In the genomic region with DNA sequence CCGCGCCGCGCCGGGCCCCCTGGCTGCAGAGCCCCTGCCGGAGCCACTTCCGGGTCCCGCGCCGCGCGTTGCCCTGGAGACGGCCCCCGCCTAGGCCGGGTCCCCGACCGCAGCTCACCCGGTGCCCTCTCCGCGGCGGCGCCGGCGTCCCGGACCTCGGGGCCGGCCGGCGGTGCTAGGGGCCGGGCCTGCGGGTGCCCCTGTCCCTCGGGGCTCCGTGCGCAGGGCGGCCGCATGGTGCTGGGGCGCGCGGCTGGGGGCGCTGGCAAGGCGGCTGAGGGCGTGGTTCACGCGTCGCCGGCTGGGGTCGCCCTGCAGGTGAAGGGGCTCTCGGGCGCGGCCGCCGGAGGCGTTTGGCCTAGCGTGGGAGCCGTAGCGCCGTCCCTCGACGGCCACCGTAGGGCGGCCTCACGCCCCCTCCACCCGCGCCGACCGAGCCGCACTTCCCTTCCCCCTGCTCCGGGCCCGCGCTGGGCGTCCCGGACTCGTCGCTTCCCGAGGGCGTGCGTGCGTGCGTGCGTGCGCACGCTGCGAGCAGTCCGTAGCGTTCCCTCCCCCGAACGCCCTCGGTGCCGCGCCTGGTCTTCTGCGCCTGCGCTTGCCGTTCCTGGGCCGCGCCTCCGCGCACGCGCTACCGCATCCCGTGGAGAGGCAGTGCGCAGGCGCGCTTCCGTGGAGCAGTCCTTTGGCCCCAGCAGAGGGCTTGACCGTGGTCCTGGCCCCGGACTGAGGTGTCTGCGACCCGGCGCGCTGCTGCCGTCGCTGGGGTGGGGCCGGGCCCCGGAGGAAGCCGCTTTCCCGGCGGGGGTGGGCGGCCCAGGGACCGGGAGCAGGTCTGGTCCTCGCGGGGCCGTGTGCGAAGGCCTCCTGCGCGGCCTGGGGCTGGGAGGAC, we compare ENCODE assay signal across 8 cellular contexts. TPM values are rescaled to one million over a fixed set of nuclear protein-coding genes. Genes with fewer than 3 reads are reported as not detected.
DNase-seq lines count a peak whose midpoint lies in the region; ATAC-seq, FAIRE-seq and TF ChIP-seq lines count a peak whose summit lies in the region.

A gene with protein sequence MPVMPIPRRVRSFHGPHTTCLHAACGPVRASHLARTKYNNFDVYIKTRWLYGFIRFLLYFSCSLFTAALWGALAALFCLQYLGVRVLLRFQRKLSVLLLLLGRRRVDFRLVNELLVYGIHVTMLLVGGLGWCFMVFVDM (minus strand): TSS at position 509 of the 892 bp plus-strand sequence. CDS start 1,975 bp downstream, outside the sequence.

- BruUV-seq in Caco-2 (replicated peaks; lab: Mats Ljungman, UMichigan): no TSS peak

- intact Hi-C loops in Caco-2 (cut with micrococcal nuclease; ENCODE audit: unreplicated experiment): loop anchor here (1.0 to 2.0 kb wide), 3 partner anchors 9 to 158 kb away; partner anchors contain the start of genes NACC2 and UBAC1

- H3K36me3 ChIP-seq in Caco-2 (ENCODE audit: control insufficient read depth, insufficient read depth, low read length): peaks cover 1% of the 10 kb centered on the region; the same call in 1 of the 2 replicates

- ATAC-seq in GM21367 (IDR thresholded peaks at IDR 0.05; ENCODE audit: unreplicated experiment): peak; percentile 49
- peak; percentile 88 for ATAC-seq in effector memory CD8-positive, alpha-beta T cell (replicated peaks)
- ATAC-seq in memory B cell (ENCODE audit: low read depth): peak; percentile 86

- peaks cover 28% of the 10 kb centered on the region for H3K4me1 ChIP-seq in Caco-2

- H3K4me3 ChIP-seq in Caco-2 (ENCODE audit: low read depth, low read length): peak within 1 kb of the TSS; percentile 92

- H3K36me3 Mint-ChIP-seq in Caco-2 (ENCODE audit: insufficient read depth, unreplicated experiment) (peaks cover 29% of the 10 kb centered on the region), memory B cell (no peaks in the 10 kb centered on the region)
- peaks cover 23% of the 10 kb centered on the region for H3K36me3 Mint-ChIP-seq in effector memory CD8-positive, alpha-beta T cell (ENCODE audit: insufficient read depth)

- no peak for TF ChIP-seq CTCF in Caco-2 (IDR thresholded peaks at IDR 0.05; ENCODE audit: insufficient read depth in 1 of 2, low read depth in 1 of 2, low read length in 1 of 2, severe bottlenecking in 1 of 2, unreplicated experiment in 1 of 2)

- FAIRE-seq in HTR-8/SVneo (lab: Jason Lieb, UNC): peak; percentile 98

- POLR2A ChIA-PET in Caco-2 (lab: Charles Lee): interaction anchor here (2.1 kb wide), 1 partner anchor 23 kb away, joined by 6 read pairs; the partner anchor contains the start of gene NACC2

- H3K4me3 Mint-ChIP-seq in Caco-2 (ENCODE audit: unreplicated experiment) (peak within 1 kb of the TSS; percentile 78), memory B cell (peak within 1 kb of the TSS; percentile 88)
- peak within 1 kb of the TSS; percentile 64 to 75 for H3K4me3 Mint-ChIP-seq in effector memory CD8-positive, alpha-beta T cell

- no peaks in the 10 kb centered on the region for H3K9me3 ChIP-seq in Caco-2

- CTCF ChIA-PET in Caco-2 (lab: Charles Lee): interaction anchor here (1.0 to 1.2 kb wide), 3 partner anchors 149 to 157 kb away, joined by 3 read pairs; partner anchors contain the start of gene UBAC1

- H3K27ac Mint-ChIP-seq in Caco-2 (ENCODE audit: unreplicated experiment) (peak within 1 kb of the TSS; percentile 64), memory B cell (peak within 1 kb of the TSS; percentile 81)
- H3K27ac Mint-ChIP-seq in effector memory CD8-positive, alpha-beta T cell: peak within 1 kb of the TSS; percentile 46 to 65

- H3K9me3 Mint-ChIP-seq in Caco-2 (ENCODE audit: unreplicated experiment): no peaks in the 10 kb centered on the region
- no peaks in the 10 kb centered on the region for H3K9me3 Mint-ChIP-seq in effector memory CD8-positive, alpha-beta T cell
- no peaks in the 10 kb centered on the region for H3K9me3 Mint-ChIP-seq in memory B cell

- DNase-seq in Caco-2: peak; percentile 97
- DNase-seq in HTR-8/SVneo (ENCODE audit: insufficient read length, low spot score): peak; percentile 94
- DNase-seq in NOMO-1 treated with DMSO at 0.1 percent for 48 hours (lab: John Stamatoyannopoulos, UW; ENCODE audit: unreplicated experiment): peak; percentile 99
- peak; percentile 93 to 95 for DNase-seq in activated CD8-positive, alpha-beta memory T cell treated with anti-CD3 and anti-CD28 coated beads for 4 hours (ENCODE audit: low read depth in 2 of 2)
- DNase-seq in effector memory CD8-positive, alpha-beta T cell: peak; percentile 94 to 96 (median 95)
- peak; percentile 95 to 96 for DNase-seq in memory B cell (ENCODE audit: low spot score in 2 of 2)
- peak; percentile 93 for DNase-seq in stimulated activated CD8-positive, alpha-beta memory T cell treated with anti-CD3 and anti-CD28 coated beads, Interleukin-12 subunit alpha, Interleukin-12 subunit beta, amount 100 ng/mL, for 1 hour (ENCODE audit: low read depth)

- no peaks in the 10 kb centered on the region for H3K27me3 ChIP-seq in Caco-2 (replicated peaks; ENCODE audit: control insufficient read depth, insufficient read depth, low read length)

- H3K27me3 Mint-ChIP-seq in Caco-2 (ENCODE audit: insufficient read depth, unreplicated experiment): no peaks in the 10 kb centered on the region
- H3K27me3 Mint-ChIP-seq in effector memory CD8-positive, alpha-beta T cell: no peaks in the 10 kb centered on the region
- H3K27me3 Mint-ChIP-seq in memory B cell: no peaks in the 10 kb centered on the region

- H3K4me1 Mint-ChIP-seq in Caco-2 (ENCODE audit: low read depth, unreplicated experiment) (no peaks in the 10 kb centered on the region), memory B cell (no peaks in the 10 kb centered on the region)
- H3K4me1 Mint-ChIP-seq in effector memory CD8-positive, alpha-beta T cell (ENCODE audit: low read depth in 2 of 2): peaks cover 6 to 7% of the 10 kb centered on the region in 2 donors

RNA-seq across cellular contexts. Expression of the gene that starts here (rescaled TPM):
- 35.6 and 38.2 TPM in 2 replicates for total RNA-seq in Caco-2 (2022)

Comparison
In these comparisons a context has a peak if more than half of its experiments do, and no peak if none do; other contexts are left out.
1. Peak in every context shown above with its lines: DNase-seq, ATAC-seq and H3K4me3 ChIP-seq.